8 cellular contexts compared by ENCODE assay signal in the genomic region with DNA sequence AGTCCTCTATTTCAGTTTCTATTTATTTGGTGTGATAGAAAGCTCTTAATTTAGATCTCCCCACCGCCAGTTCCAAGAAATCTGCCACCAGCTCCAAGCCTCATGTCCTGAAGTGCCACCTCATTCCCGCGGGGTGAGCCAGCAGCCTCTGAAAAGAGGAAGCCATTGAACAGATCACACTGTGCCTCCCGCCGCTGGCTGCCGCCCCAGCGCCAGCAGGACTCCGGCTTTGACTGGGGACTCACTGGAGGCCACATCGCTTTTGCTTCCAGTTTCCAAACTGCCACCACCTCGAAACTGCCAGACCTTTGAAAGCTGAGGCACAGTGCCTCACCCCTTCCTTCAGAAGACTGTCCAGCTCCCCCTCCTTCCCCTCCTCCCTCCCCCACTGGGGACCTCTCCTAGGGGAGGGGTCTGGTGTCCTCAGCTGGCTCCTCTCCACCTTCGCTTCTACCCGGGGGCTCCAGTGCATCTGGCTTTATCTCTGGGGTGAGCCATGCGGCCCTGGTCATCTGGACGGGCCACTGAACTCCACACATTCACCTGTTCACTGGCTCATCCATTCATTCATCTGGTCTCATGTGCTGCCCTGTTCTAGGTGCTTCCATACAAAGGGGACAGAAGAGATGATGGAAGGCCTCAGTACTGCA. TPM values are rescaled to one million over a fixed set of nuclear protein-coding genes. Genes with fewer than 3 reads are reported as not detected.
DNase-seq lines count a peak whose midpoint lies in the region; ATAC-seq and TF ChIP-seq lines count a peak whose summit lies in the region.

No MANE protein-coding gene starts in this region.

- DNase-seq in stimulated activated CD4-positive, alpha-beta T cell treated with anti-CD3 and anti-CD28 coated beads, Interleukin-15, amount 100 ng/mL, for 24 hours, result peak; percentile 45
- DNase-seq in stimulated activated CD4-positive, alpha-beta T cell treated with anti-CD3 and anti-CD28 coated beads, Interleukin-12 subunit alpha, Interleukin-12 subunit beta, amount 100 ng/mL, for 4 hours, result no peak
- DNase-seq in Peyer's patch, result peak in 2 of 3 donors; percentile 57 to 75
- no peak for DNase-seq in neural progenitor cell (ENCODE audit: low spot score)
- no peak for DNase-seq in foreskin melanocyte
- no peak for DNase-seq in hepatocyte (ENCODE audit: low spot score)

- peaks cover 7% of the 10 kb centered on the region for H3K4me1 Mint-ChIP-seq in neural progenitor cell

- peaks cover 2% of the 10 kb centered on the region for H3K27me3 Mint-ChIP-seq in neural progenitor cell (ENCODE audit: insufficient read depth, low read depth)

- H3F3A ChIP-seq in neural progenitor cell (ENCODE audit: low read depth), result no peaks in the 10 kb centered on the region

- peaks cover 5% of the 10 kb centered on the region for H3K9me3 Mint-ChIP-seq in neural progenitor cell

- H3K9me3 ChIP-seq in Peyer's patch (no peaks in the 10 kb centered on the region), duodenal mucosa (ENCODE audit: control insufficient read depth in 1 of 2, low read length in 2 of 2) (no peaks in the 10 kb centered on the region), neural progenitor cell (ENCODE audit: low read depth) (no peaks in the 10 kb centered on the region), hepatocyte (ENCODE audit: low read depth) (no peaks in the 10 kb centered on the region)

- H3K79me2 ChIP-seq in neural progenitor cell (ENCODE audit: low read depth) (no peaks in the 10 kb centered on the region), hepatocyte (no peaks in the 10 kb centered on the region)

- H3K36me3 ChIP-seq in Peyer's patch (peaks cover 0 to 2% (median 0%) of the 10 kb centered on the region in 3 donors), duodenal mucosa (ENCODE audit: control insufficient read depth in 1 of 2, insufficient read depth in 2 of 2, low read length in 2 of 2) (peaks cover 0 to 3% of the 10 kb centered on the region in 2 donors), neural progenitor cell (no peaks in the 10 kb centered on the region), hepatocyte (replicated peaks; ENCODE audit: insufficient read depth, low read depth) (no peaks in the 10 kb centered on the region)

- peaks cover 0 to 12% (median 6%) of the 10 kb centered on the region in 4 donors for H3K4me1 ChIP-seq in Peyer's patch
- H3K4me1 ChIP-seq in duodenal mucosa (ENCODE audit: control insufficient read depth in 1 of 2, insufficient read depth in 2 of 2, low read length in 2 of 2), result peaks cover 18% of the 10 kb centered on the region in 2 donors
- H3K4me1 ChIP-seq in neural progenitor cell, result no peaks in the 10 kb centered on the region
- no peaks in the 10 kb centered on the region for H3K4me1 ChIP-seq in hepatocyte (ENCODE audit: insufficient read depth)

- 89% methylated on average over 14 of the region's 14 CpGs for WGBS in hepatocyte (ENCODE audit: low lambda C conversion rate, missing lambda C conversion rate)

- H3K36me3 Mint-ChIP-seq in neural progenitor cell, result peaks cover 21% of the 10 kb centered on the region

- no peak overlapping the region for H3K4me3 Mint-ChIP-seq in neural progenitor cell

- no peaks in the 10 kb centered on the region for H3K9me2 ChIP-seq in hepatocyte (replicated peaks; ENCODE audit: insufficient read depth)

- H2AFZ ChIP-seq in neural progenitor cell (replicated peaks) (no peak overlapping the region), hepatocyte (no peak overlapping the region)

- H3K27me3 ChIP-seq in Peyer's patch (no peaks in the 10 kb centered on the region), duodenal mucosa (ENCODE audit: control insufficient read depth in 1 of 2, insufficient read depth in 2 of 2, low read length in 2 of 2) (no peaks in the 10 kb centered on the region), neural progenitor cell (no peaks in the 10 kb centered on the region), hepatocyte (no peaks in the 10 kb centered on the region)

- TF ChIP-seq CTCF in Peyer's patch (IDR thresholded peaks at IDR 0.05) (no peak), neural progenitor cell (IDR thresholded peaks at IDR 0.05) (no peak), hepatocyte (IDR thresholded peaks at IDR 0.05; ENCODE audit: poor library complexity) (no peak)

- H3K4me3 ChIP-seq in Peyer's patch (peak overlapping the region in 1 of 4 donors; percentile 27), duodenal mucosa (ENCODE audit: low read depth in 1 of 2, low read length in 2 of 2) (peak overlapping the region; percentile 45 to 66), neural progenitor cell (no peak overlapping the region), hepatocyte (no peak overlapping the region)

- H3K27ac Mint-ChIP-seq in neural progenitor cell, result peak overlapping the region; percentile 73

- H3K9ac ChIP-seq in duodenal mucosa (ENCODE audit: low read depth in 1 of 2, low read length in 2 of 2) (peak overlapping the region in 1 of 2 donors; percentile 5), neural progenitor cell (no peak overlapping the region)

- peak; percentile 65 for ATAC-seq in HG02885 (IDR thresholded peaks at IDR 0.05; ENCODE audit: poor library complexity, unreplicated experiment)

- no peaks in the 10 kb centered on the region for H4K20me1 ChIP-seq in neural progenitor cell (ENCODE audit: low read depth)
- no peaks in the 10 kb centered on the region for H4K20me1 ChIP-seq in hepatocyte (ENCODE audit: insufficient read depth, poor library complexity, severe bottlenecking)

- no peak for TF ChIP-seq POLR2A in Peyer's patch (IDR thresholded peaks at IDR 0.05)

- H3K4me2 ChIP-seq in neural progenitor cell (no peak overlapping the region), hepatocyte (no peak overlapping the region)

- peak overlapping the region in 1 of 4 donors; percentile 38 for H3K27ac ChIP-seq in Peyer's patch
- H3K27ac ChIP-seq in duodenal mucosa (ENCODE audit: low read depth, low read length), result no peak overlapping the region
- H3K27ac ChIP-seq in neural progenitor cell, result no peak overlapping the region
- no peak overlapping the region for H3K27ac ChIP-seq in hepatocyte

RNA-seq across cellular contexts. Expression of a gene that starts 59.0 kb away (rescaled TPM):
- total RNA-seq in Peyer's patch (10 to 100 TPM; 62.7 to 79.8 (median 76.4) TPM), neural progenitor cell (ENCODE audit: low replicate concordance) (60.2 and 80.5 TPM in 2 replicates), hepatocyte (74.5 and 75.8 TPM in 2 replicates)
- 43.7 and 49.5 TPM in 2 replicates for polyA plus RNA-seq in hepatocyte

Comparison
In these comparisons a context has a peak if more than half of its experiments do, and no peak if none do; other contexts are left out.
1. DNase-seq: peak in stimulated activated CD4-positive, alpha-beta T cell treated with anti-CD3 and anti-CD28 coated beads, Interleukin-15, amount 100 ng/mL, for 24 hours (single experiment) and Peyer's patch (2 of 3); none in stimulated activated CD4-positive, alpha-beta T cell treated with anti-CD3 and anti-CD28 coated beads, Interleukin-12 subunit alpha, Interleukin-12 subunit beta, amount 100 ng/mL, for 4 hours (single experiment), neural progenitor cell (single experiment), foreskin melanocyte (single experiment) and hepatocyte (single experiment).
2. H3K4me3 ChIP-seq: peak in duodenal mucosa (2 of 2); none in neural progenitor cell (single experiment) and hepatocyte (single experiment).